Comparison of ENCODE assay signal across 11 cellular contexts in the genomic region with DNA sequence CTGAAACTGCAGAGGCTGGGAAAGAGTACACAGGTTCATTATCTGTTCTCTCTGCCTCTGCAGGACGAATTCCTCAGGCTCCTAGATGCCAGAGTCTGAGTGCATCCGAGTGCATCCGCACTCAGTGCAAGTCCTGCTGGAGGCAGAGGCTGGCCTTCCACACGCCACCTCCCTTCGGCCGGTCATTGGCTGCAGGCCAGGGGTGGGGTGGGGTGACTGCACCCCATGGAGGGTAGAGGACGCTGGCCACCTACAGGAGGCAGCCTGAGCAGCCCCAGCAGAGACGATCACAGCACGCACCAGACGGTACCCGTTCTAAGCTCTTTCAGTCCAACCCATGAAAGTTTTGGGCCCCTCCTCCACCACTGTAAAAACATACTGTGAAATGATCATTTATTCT. TPM values are rescaled to one million over a fixed set of nuclear protein-coding genes. Genes with fewer than 3 reads are reported as not detected.
DNase-seq lines count a peak whose midpoint lies in the region; ATAC-seq, FAIRE-seq and TF ChIP-seq lines count a peak whose summit lies in the region.
"Had no signal": no experiment of that assay in that cellular context is flagged by ENCODE, and none has a peak within 500 bp of the region (broad histone marks: within the 10 kb centered on the region; RNA-seq: fewer than 3 reads in every experiment).

No MANE protein-coding gene starts in this region.

- FAIRE-seq in RCC 7860 (lab: Jason Lieb, UNC) = no peak

- H3K27ac ChIP-seq in HUES6 (ENCODE audit: low read depth, low read length) = no peak overlapping the region

- intact Hi-C loops in sciatic nerve (cut with DNase I) = no loop called here

- 0 out of 2 replicates have a peak overlapping the region, but pooled peaks have one; percentile 8 for H3K4me3 ChIP-seq in HUES6 (ENCODE audit: low read depth, low read length)

- H3K27me3 ChIP-seq in HUES6 (ENCODE audit: control insufficient read depth, insufficient read depth, low read length) = no peaks in the 10 kb centered on the region

- DNase-seq in chondrocyte (ENCODE audit: low spot score) (no peak), iPS-NIHi7 (ENCODE audit: extremely low spot score) (peak; percentile 85), sciatic nerve (ENCODE audit: low spot score) (no peak), RCC 7860 (ENCODE audit: low spot score) (no peak), GM19240 (ENCODE audit: insufficient read length, low spot score) (no peak), NCI-H69 (lab: John Stamatoyannopoulos, UW) (no peak)
- no peak for DNase-seq in stimulated activated CD4-positive, alpha-beta T cell treated with anti-CD3 and anti-CD28 coated beads, Interleukin-2, amount 100 ng/mL, for 24 hours
- DNase-seq: activated CD8-positive, alpha-beta T cell treated with anti-CD3 and anti-CD28 coated beads, Interleukin-2, amount 10 ng/mL, durations not matched to agents 7 days and 5 days; naive thymus-derived CD8-positive, alpha-beta T cell had no signal

- peaks cover 31% of the 10 kb centered on the region for H3K4me1 ChIP-seq in HUES6 (ENCODE audit: control insufficient read depth, insufficient read depth, low read length)

- no peaks in the 10 kb centered on the region for H3K27me3 Mint-ChIP-seq in chondrocyte (ENCODE audit: low read depth)
- H3K27me3 Mint-ChIP-seq: naive thymus-derived CD8-positive, alpha-beta T cell had no signal

- no peak overlapping the region for H3K9ac ChIP-seq in HUES6 (ENCODE audit: low read length)

- no peaks in the 10 kb centered on the region for H3K9me3 ChIP-seq in HUES6 (ENCODE audit: control insufficient read depth, insufficient read depth, low read depth, low read length)

- peaks cover 11% of the 10 kb centered on the region for H3K36me3 Mint-ChIP-seq in chondrocyte (ENCODE audit: low read depth)

- peaks cover 23% of the 10 kb centered on the region for H3K4me1 Mint-ChIP-seq in chondrocyte (ENCODE audit: low read depth)

- peak overlapping the region; percentile 12 for H3K27ac Mint-ChIP-seq in chondrocyte (ENCODE audit: unreplicated experiment)
- H3K27ac Mint-ChIP-seq: activated CD8-positive, alpha-beta T cell treated with anti-CD3 and anti-CD28 coated beads, Interleukin-2, amount 10 ng/mL, durations not matched to agents 7 days and 5 days had no signal

- H3K36me3 ChIP-seq in HUES6 (ENCODE audit: control insufficient read depth, insufficient read depth, low read length) = peaks cover 36% of the 10 kb centered on the region

- peak; percentile 58 for ATAC-seq in sciatic nerve
- ATAC-seq: activated CD8-positive, alpha-beta T cell treated with anti-CD3 and anti-CD28 coated beads, Interleukin-2, amount 10 ng/mL, durations not matched to agents 7 days and 5 days; naive thymus-derived CD8-positive, alpha-beta T cell had no signal

- H3K4me3 Mint-ChIP-seq in chondrocyte (ENCODE audit: unreplicated experiment) = peak overlapping the region; percentile 25
- H3K4me3 Mint-ChIP-seq: activated CD8-positive, alpha-beta T cell treated with anti-CD3 and anti-CD28 coated beads, Interleukin-2, amount 10 ng/mL, durations not matched to agents 7 days and 5 days; naive thymus-derived CD8-positive, alpha-beta T cell had no signal

- peak; percentile 51 for TF ChIP-seq CTCF in chondrocyte (IDR thresholded peaks at IDR 0.05)

- H3K9me3 Mint-ChIP-seq in chondrocyte (ENCODE audit: low read depth) = no peaks in the 10 kb centered on the region
- H3K9me3 Mint-ChIP-seq: naive thymus-derived CD8-positive, alpha-beta T cell had no signal

RNA-seq across cellular contexts. Expression of gene SFT2D1, which starts 11.7 kb away (rescaled TPM):
- total RNA-seq in chondrocyte = 19.0 to 30.0 TPM (median 26.0 TPM) in 3 replicates
- total RNA-seq in sciatic nerve = 46.1 TPM

RNA-seq across cellular contexts. Expression of gene PRR18, which starts 22.4 kb away (rescaled TPM):
- 0.36 to 0.70 TPM in 2 of 3 replicates, not detected in the other for total RNA-seq in chondrocyte
- not detected for total RNA-seq in sciatic nerve
- total RNA-seq: activated CD8-positive, alpha-beta T cell treated with anti-CD3 and anti-CD28 coated beads, Interleukin-2, amount 10 ng/mL, durations not matched to agents 7 days and 5 days; dermis microvascular lymphatic vessel endothelial cell; naive thymus-derived CD8-positive, alpha-beta T cell had no signal

RNA-seq across cellular contexts. Expression of gene MPC1, which starts 52.1 kb away (rescaled TPM):
- total RNA-seq in chondrocyte (25.1 to 31.6 TPM (median 30.1 TPM) in 3 replicates), sciatic nerve (49.2 TPM)
